Comparison of ENCODE assay signal across 7 cellular contexts in genomic region chr9:95515272-95516113, GRCh38. TPM values are rescaled to one million over a fixed set of nuclear protein-coding genes. Genes with fewer than 3 reads are reported as not detected.
DNase-seq lines count a peak whose midpoint lies in the region; ATAC-seq, FAIRE-seq and TF ChIP-seq lines count a peak whose summit lies in the region.

No MANE protein-coding gene starts in this region.

- peaks cover 2% of the 10 kb centered on the region for H3K9me3 Mint-ChIP-seq in astrocyte (ENCODE audit: unreplicated experiment)
- peaks cover 10% of the 10 kb centered on the region in 2 donors for H3K9me3 Mint-ChIP-seq in stimulated activated naive CD8-positive, alpha-beta T cell treated with anti-CD3 and anti-CD28 coated beads, Interleukin-15, amount 100 ng/mL, for 72 hours
- peaks cover 7% of the 10 kb centered on the region; the same call in 1 of the 2 replicates for H3K9me3 Mint-ChIP-seq in HFFc6

- peak; percentile 66 for ATAC-seq in stimulated activated naive CD8-positive, alpha-beta T cell treated with anti-CD3 and anti-CD28 coated beads, Interleukin-15, amount 100 ng/mL, for 72 hours
- no peak for ATAC-seq in HG02798 (IDR thresholded peaks at IDR 0.05; ENCODE audit: poor library complexity, unreplicated experiment)

- peak overlapping the region; percentile 99 for H3K4me2 ChIP-seq in astrocyte (ENCODE audit: low read length)

- H3K27me3 ChIP-seq in astrocyte (ENCODE audit: insufficient read depth, low read length): peaks cover 30% of the 10 kb centered on the region

- no peak for DNase-seq in GM12864 (ENCODE audit: low read depth)
- peak; percentile 87 for DNase-seq in NCI-H69 (lab: John Stamatoyannopoulos, UW)
- DNase-seq in astrocyte (ENCODE audit: low read depth): no peak
- DNase-seq in kidney tubule cell (ENCODE audit: low spot score): peak; percentile 18
- peak; percentile 46 to 58 for DNase-seq in stimulated activated naive CD8-positive, alpha-beta T cell treated with anti-CD3 and anti-CD28 coated beads, Interleukin-15, amount 100 ng/mL, for 72 hours
- no peak for DNase-seq in HFFc6

- H4K20me1 ChIP-seq in astrocyte (ENCODE audit: insufficient read depth, low read length): no peaks in the 10 kb centered on the region

- H3K36me3 Mint-ChIP-seq in astrocyte (ENCODE audit: low read depth, unreplicated experiment) (no peaks in the 10 kb centered on the region), HFFc6 (ENCODE audit: low read depth) (no peaks in the 10 kb centered on the region)

- H3K4me1 Mint-ChIP-seq in astrocyte (ENCODE audit: low read depth, unreplicated experiment) (peaks cover 14% of the 10 kb centered on the region), HFFc6 (ENCODE audit: low read depth) (peaks cover 25% of the 10 kb centered on the region)
- H3K4me1 Mint-ChIP-seq in stimulated activated naive CD8-positive, alpha-beta T cell treated with anti-CD3 and anti-CD28 coated beads, Interleukin-15, amount 100 ng/mL, for 72 hours: peaks cover 47% of the 10 kb centered on the region

- H3K4me1 ChIP-seq in astrocyte (ENCODE audit: insufficient read depth, low read length): peaks cover 28% of the 10 kb centered on the region

- peak overlapping the region; percentile 42 for H3K4me3 ChIP-seq in GM12864 (ENCODE audit: low read depth, low read length)
- peak overlapping the region; percentile 53 for H3K4me3 ChIP-seq in astrocyte (ENCODE audit: insufficient read depth, low read depth, low read length)

- peaks cover 31% of the 10 kb centered on the region for H3K27me3 Mint-ChIP-seq in astrocyte (ENCODE audit: low read depth, unreplicated experiment)
- peaks cover 19% of the 10 kb centered on the region for H3K27me3 Mint-ChIP-seq in stimulated activated naive CD8-positive, alpha-beta T cell treated with anti-CD3 and anti-CD28 coated beads, Interleukin-15, amount 100 ng/mL, for 72 hours
- H3K27me3 Mint-ChIP-seq in HFFc6 (ENCODE audit: insufficient read depth): peaks cover 11% of the 10 kb centered on the region

- H2AFZ ChIP-seq in astrocyte (ENCODE audit: low read depth, low read length): peak overlapping the region; percentile 56

- H3K4me3 Mint-ChIP-seq in astrocyte (ENCODE audit: unreplicated experiment) (peak overlapping the region; percentile 75), HFFc6 (no peak overlapping the region)
- H3K4me3 Mint-ChIP-seq in stimulated activated naive CD8-positive, alpha-beta T cell treated with anti-CD3 and anti-CD28 coated beads, Interleukin-15, amount 100 ng/mL, for 72 hours: peak overlapping the region; percentile 74 to 75

- no peak overlapping the region for H3K27ac ChIP-seq in astrocyte (ENCODE audit: low read depth, low read length)

- H3K79me2 ChIP-seq in astrocyte (ENCODE audit: insufficient read depth, low read length): no peaks in the 10 kb centered on the region

- no peak for FAIRE-seq in astrocyte (lab: Jason Lieb, UNC)

- no peaks in the 10 kb centered on the region for H3K36me3 ChIP-seq in astrocyte (ENCODE audit: insufficient read depth, low read length)

- H3K27ac Mint-ChIP-seq in astrocyte (ENCODE audit: unreplicated experiment): peak overlapping the region; percentile 47
- no peak overlapping the region for H3K27ac Mint-ChIP-seq in stimulated activated naive CD8-positive, alpha-beta T cell treated with anti-CD3 and anti-CD28 coated beads, Interleukin-15, amount 100 ng/mL, for 72 hours
- H3K27ac Mint-ChIP-seq in HFFc6: no peak overlapping the region

- no peak overlapping the region for H3K9ac ChIP-seq in astrocyte (ENCODE audit: low read length)

- H3K9me3 ChIP-seq in astrocyte (ENCODE audit: insufficient read depth, low read depth, low read length): peaks cover 3% of the 10 kb centered on the region

- TF ChIP-seq CTCF in GM12864 (IDR thresholded peaks at IDR 0.05; ENCODE audit: low read depth, low read length, missing control alignments) (no peak), astrocyte (IDR thresholded peaks at IDR 0.05; ENCODE audit: insufficient read depth, low read depth, low read length) (no peak), HFFc6 (IDR thresholded peaks at IDR 0.05) (no peak)

RNA-seq across cellular contexts. Expression of gene PTCH1, which starts 1.3 kb away (rescaled TPM):
- total RNA-seq in astrocyte: 18.0 and 21.3 TPM in 2 replicates
- total RNA-seq in HFFc6 (2021; fragmentation: NEBNext Ultra II Directional; extraction: Animal tissue kit (Norgen Biotek cat#: 25700)): 1 to 10 TPM; 6.6 to 9.3 (median 7.0) TPM

Comparison
In these comparisons a context has a peak if more than half of its experiments do, and no peak if none do; other contexts are left out.
1. DNase-seq: peak in NCI-H69 (single experiment), kidney tubule cell (single experiment) and stimulated activated naive CD8-positive, alpha-beta T cell treated with anti-CD3 and anti-CD28 coated beads, Interleukin-15, amount 100 ng/mL, for 72 hours (2 of 2); none in GM12864 (single experiment), astrocyte (single experiment) and HFFc6 (single experiment).